Comparison of ENCODE assay signal across 18 cellular contexts in genomic region chr19:7101498-7102253, GRCh38. TPM values are rescaled to one million over a fixed set of nuclear protein-coding genes. Genes with fewer than 3 reads are reported as not detected.
DNase-seq lines count a peak whose midpoint lies in the region; ATAC-seq and TF ChIP-seq lines count a peak whose summit lies in the region.
"Had no signal": no experiment of that assay in that cellular context is flagged by ENCODE, and none has a peak within 500 bp of the region (broad histone marks: within the 10 kb centered on the region; RNA-seq: fewer than 3 reads in every experiment).

No MANE protein-coding gene starts in this region.

- H2BK12ac ChIP-seq in neuronal stem cell (ENCODE audit: low read length), result no peak overlapping the region

- no CpG with 5 or more reads among the region's 19 CpGs for WGBS in neuronal stem cell (ENCODE audit: extremely low coverage in 2 of 2, insufficient read length in 2 of 2, insufficient replicate concordance in 1 of 2), 2 donors

- no peak overlapping the region for H3K4me3 ChIP-seq in HCT116 (replicated peaks in 1 of 2; ENCODE audit: low read depth in 1 of 2, low read length in 2 of 2)
- no peak overlapping the region for H3K4me3 ChIP-seq in neuronal stem cell (ENCODE audit: low read length in 2 of 2)
- H3K4me3 ChIP-seq: left lung, right atrium auricular region, suprapubic skin had no signal

- no peak for ATAC-seq in HCT116
- ATAC-seq: Right ventricle myocardium inferior had no signal

- intact Hi-C loops in HCT116 (cut with micrococcal nuclease), result loop anchor here (1.0 to 2.0 kb wide), 3 partner anchors 48 to 279 kb away; no protein-coding TSS in a partner anchor

- POLR2A ChIA-PET in HCT116 (lab: Charles Lee), result no interaction called here
- POLR2A ChIA-PET in activated CD4-positive, alpha-beta memory T cell treated with anti-CD3 and anti-CD28 coated beads, Interleukin-2, amount 10 ng/mL, durations not matched to agents 7 days and 5 days (lab: Charles Lee), result interaction anchor here (0.6 to 2.8 kb wide), 3 partner anchors 32 to 627 kb away, joined by 3 to 12 read pairs (median 4); partner anchors contain the start of gene ZNF557

- H3K4me1 ChIP-seq in HCT116 (ENCODE audit: control insufficient read depth in 1 of 2, insufficient read depth in 2 of 2, low read length in 2 of 2), result peaks cover 4 to 18% of the 10 kb centered on the region in 2 experiments; a peak in 3 of 4 replicates
- H3K4me1 ChIP-seq in neuronal stem cell (ENCODE audit: control insufficient read depth in 2 of 2, insufficient read depth in 1 of 2, low read depth in 1 of 2, low read length in 2 of 2), result peaks cover 0 to 5% of the 10 kb centered on the region in 2 donors
- H3K4me1 ChIP-seq: right atrium auricular region had no signal

- peaks cover 13% of the 10 kb centered on the region for H3K9me3 Mint-ChIP-seq in activated naive CD4-positive, alpha-beta T cell treated with anti-CD3 and anti-CD28 coated beads, Interleukin-2, amount 10 ng/mL, durations not matched to agents 7 days and 5 days
- H3K9me3 Mint-ChIP-seq in activated CD4-positive, alpha-beta memory T cell treated with anti-CD3 and anti-CD28 coated beads, Interleukin-2, amount 10 ng/mL, durations not matched to agents 7 days and 5 days, result peaks cover 12% of the 10 kb centered on the region

- no peak overlapping the region for H3K27ac ChIP-seq in HCT116 (ENCODE audit: low read depth, low read length)
- H3K27ac ChIP-seq in neuronal stem cell (replicated peaks; ENCODE audit: low read length), result no peak overlapping the region
- H3K27ac ChIP-seq: left lung, right atrium auricular region, suprapubic skin, WERI-Rb-1 had no signal

- RAD21 ChIA-PET in HCT116 (lab: Charles Lee; ENCODE audit: low non-redundant PET in 1 of 2, low total read pairs in 2 of 2, uncharacterized antibody in 2 of 2, unreplicated experiment in 2 of 2), result interaction anchor here (1.2 to 1.5 kb wide), 2 partner anchors 239 to 278 kb away, joined by 5 read pairs; no protein-coding TSS in a partner anchor

- H3K27me3 ChIP-seq in HCT116 (ENCODE audit: insufficient read depth, low read length) (no peaks in the 10 kb centered on the region), neuronal stem cell (ENCODE audit: control insufficient read depth in 3 of 3, insufficient read depth in 3 of 3, low read depth in 1 of 3, low read length in 3 of 3) (no peaks in the 10 kb centered on the region)
- H3K27me3 ChIP-seq: left lung, right atrium auricular region, suprapubic skin had no signal

- H3K27ac Mint-ChIP-seq in activated naive CD4-positive, alpha-beta T cell treated with anti-CD3 and anti-CD28 coated beads, Interleukin-2, amount 10 ng/mL, durations not matched to agents 7 days and 5 days, result no peak overlapping the region
- H3K27ac Mint-ChIP-seq in activated CD4-positive, alpha-beta memory T cell treated with anti-CD3 and anti-CD28 coated beads, Interleukin-2, amount 10 ng/mL, durations not matched to agents 7 days and 5 days, result no peak overlapping the region
- H3K27ac Mint-ChIP-seq: endodermal cell had no signal

- H4K91ac ChIP-seq in neuronal stem cell (ENCODE audit: low read depth, low read length, poor library complexity), result no peak overlapping the region

- H3K79me2 ChIP-seq in HCT116 (ENCODE audit: insufficient read depth, low read length), result no peaks in the 10 kb centered on the region

- H3K4me1 Mint-ChIP-seq in activated naive CD4-positive, alpha-beta T cell treated with anti-CD3 and anti-CD28 coated beads, Interleukin-2, amount 10 ng/mL, durations not matched to agents 7 days and 5 days, result peaks cover 36% of the 10 kb centered on the region
- H3K4me1 Mint-ChIP-seq in activated CD4-positive, alpha-beta memory T cell treated with anti-CD3 and anti-CD28 coated beads, Interleukin-2, amount 10 ng/mL, durations not matched to agents 7 days and 5 days, result peaks cover 32% of the 10 kb centered on the region
- H3K4me1 Mint-ChIP-seq: endodermal cell had no signal

- no peak for TF ChIP-seq RAD21 in HCT116 (IDR thresholded peaks at IDR 0.05; ENCODE audit: low read depth)

- H3K36me3 Mint-ChIP-seq in activated naive CD4-positive, alpha-beta T cell treated with anti-CD3 and anti-CD28 coated beads, Interleukin-2, amount 10 ng/mL, durations not matched to agents 7 days and 5 days, result peaks cover 7% of the 10 kb centered on the region
- peaks cover 13% of the 10 kb centered on the region for H3K36me3 Mint-ChIP-seq in activated CD4-positive, alpha-beta memory T cell treated with anti-CD3 and anti-CD28 coated beads, Interleukin-2, amount 10 ng/mL, durations not matched to agents 7 days and 5 days (ENCODE audit: low read depth)

- no peak overlapping the region for H3K4ac ChIP-seq in neuronal stem cell (ENCODE audit: low read length)

- H4K20me1 ChIP-seq in HCT116 (ENCODE audit: insufficient read depth), result no peaks in the 10 kb centered on the region

- H2BK5ac ChIP-seq in neuronal stem cell (ENCODE audit: low read length), result no peak overlapping the region

- H2AFZ ChIP-seq in HCT116 (ENCODE audit: low read depth, low read length, poor library complexity, severe bottlenecking), result no peak overlapping the region
- no peak overlapping the region for H2AFZ ChIP-seq in neuronal stem cell (ENCODE audit: low read length)

- peak; percentile 23 for DNase-seq in activated naive CD4-positive, alpha-beta T cell treated with anti-CD3 and anti-CD28 coated beads, Interleukin-2, amount 10 ng/mL, durations not matched to agents 7 days and 5 days
- no peak for DNase-seq in activated naive CD4-positive, alpha-beta T cell treated with anti-CD3 and anti-CD28 coated beads, Interleukin-2, amount 50 U/mL, for 16 hours
- DNase-seq in HCT116 (ENCODE audit: low read depth, low spot score) (no peak), neuronal stem cell (ENCODE audit: low spot score) (no peak), GM20000 (ENCODE audit: low spot score) (no peak), NAMALWA (ENCODE audit: low spot score) (no peak), NCI-H2107 treated with DMSO at 0.1 percent for 48 hours (lab: John Stamatoyannopoulos, UW; ENCODE audit: unreplicated experiment) (no peak)
- DNase-seq in activated CD4-positive, alpha-beta memory T cell treated with anti-CD3 and anti-CD28 coated beads, Interleukin-2, amount 10 ng/mL, durations not matched to agents 7 days and 5 days, result no peak
- DNase-seq: glutamatergic neuron, left lung had no signal

- no peak overlapping the region for H2BK120ac ChIP-seq in neuronal stem cell (ENCODE audit: low read depth, low read length)

- H3K4me2 ChIP-seq in HCT116 (ENCODE audit: low read length) (peak overlapping the region; percentile 17; the same call in 1 of the 2 replicates), neuronal stem cell (ENCODE audit: insufficient read depth, low read length, poor library complexity, severe bottlenecking) (no peak overlapping the region)

- H3K79me1 ChIP-seq in neuronal stem cell (ENCODE audit: low read depth, low read length), result no peaks in the 10 kb centered on the region

- no peak overlapping the region for H3K23ac ChIP-seq in neuronal stem cell (ENCODE audit: low read depth, low read length, poor library complexity)

- peak overlapping the region; percentile 71 for H2AK5ac ChIP-seq in neuronal stem cell (ENCODE audit: low read depth, low read length)

- no peak for TF ChIP-seq CTCF in HCT116 (IDR thresholded peaks at IDR 0.05 in 2 of 3, conservative IDR thresholded peaks at IDR 0.05 in 1 of 3; ENCODE audit: borderline replicate concordance in 1 of 3, insufficient read depth in 1 of 3, low read depth in 2 of 3, low read length in 2 of 3)
- TF ChIP-seq CTCF in GM20000 (IDR thresholded peaks at IDR 0.05; ENCODE audit: extremely low read depth, missing control alignments), result no peak

- H4K8ac ChIP-seq in neuronal stem cell (ENCODE audit: low read depth, low read length), result no peak overlapping the region

- H3K4me3 Mint-ChIP-seq in activated naive CD4-positive, alpha-beta T cell treated with anti-CD3 and anti-CD28 coated beads, Interleukin-2, amount 10 ng/mL, durations not matched to agents 7 days and 5 days, result no peak overlapping the region
- H3K4me3 Mint-ChIP-seq in activated CD4-positive, alpha-beta memory T cell treated with anti-CD3 and anti-CD28 coated beads, Interleukin-2, amount 10 ng/mL, durations not matched to agents 7 days and 5 days, result peak overlapping the region; percentile 43
- H3K4me3 Mint-ChIP-seq: endodermal cell had no signal

- no peak overlapping the region for H3K18ac ChIP-seq in neuronal stem cell (ENCODE audit: low read length)

- H3K9me3 ChIP-seq in HCT116 (ENCODE audit: control insufficient read depth in 1 of 2, insufficient read depth in 1 of 2, low read depth in 1 of 2, low read length in 2 of 2), result no peaks in the 10 kb centered on the region
- H3K9me3 ChIP-seq in neuronal stem cell (replicated peaks in 1 of 2; ENCODE audit: control insufficient read depth in 2 of 2, insufficient read depth in 1 of 2, low read depth in 1 of 2, low read length in 2 of 2), result peaks cover 3 to 13% of the 10 kb centered on the region in 2 donors
- H3K9me3 ChIP-seq: right atrium auricular region, suprapubic skin had no signal

- TF ChIP-seq POLR2A in HCT116 (IDR thresholded peaks at IDR 0.05; ENCODE audit: borderline replicate concordance, extremely low read depth, insufficient read depth, insufficient read length), result no peak

- H3K9me2 ChIP-seq in HCT116 (ENCODE audit: insufficient read depth), result no peaks in the 10 kb centered on the region

- no peak overlapping the region for H3K9ac ChIP-seq in HCT116 (ENCODE audit: low read length)
- H3K9ac ChIP-seq in neuronal stem cell (ENCODE audit: low read depth, low read length, poor library complexity), result no peak overlapping the region

- H2BK15ac ChIP-seq in neuronal stem cell (ENCODE audit: low read length), result no peak overlapping the region

- H3K36me3 ChIP-seq in HCT116 (ENCODE audit: control insufficient read depth in 1 of 2, insufficient read depth in 2 of 2, low read length in 2 of 2), result no peaks in the 10 kb centered on the region
- H3K36me3 ChIP-seq in neuronal stem cell (replicated peaks in 1 of 2; ENCODE audit: control insufficient read depth in 2 of 2, insufficient read depth in 2 of 2, low read length in 2 of 2), result no peaks in the 10 kb centered on the region
- H3K36me3 ChIP-seq: left lung, right atrium auricular region, suprapubic skin, WERI-Rb-1 had no signal

- BruUV-seq in HCT116 (replicated peaks; lab: Mats Ljungman, UMichigan), result no TSS peak

- no peak overlapping the region for H3K14ac ChIP-seq in neuronal stem cell (ENCODE audit: low read length)

- H3K27me3 Mint-ChIP-seq in activated naive CD4-positive, alpha-beta T cell treated with anti-CD3 and anti-CD28 coated beads, Interleukin-2, amount 10 ng/mL, durations not matched to agents 7 days and 5 days, result peaks cover 28% of the 10 kb centered on the region
- peaks cover 8% of the 10 kb centered on the region for H3K27me3 Mint-ChIP-seq in activated CD4-positive, alpha-beta memory T cell treated with anti-CD3 and anti-CD28 coated beads, Interleukin-2, amount 10 ng/mL, durations not matched to agents 7 days and 5 days

- CTCF ChIA-PET in activated naive CD4-positive, alpha-beta T cell treated with anti-CD3 and anti-CD28 coated beads, Interleukin-2, amount 10 ng/mL, durations not matched to agents 7 days and 5 days (lab: Charles Lee), result interaction anchor here (0.7 to 2.6 kb wide), 13 partner anchors 45 to 698 kb away, joined by 3 to 10 read pairs (median 4); no protein-coding TSS in a partner anchor
- CTCF ChIA-PET in HCT116 (lab: Charles Lee), result interaction anchor here (0.6 to 2.4 kb wide), 12 partner anchors 47 to 767 kb away, joined by 3 to 18 read pairs (median 4); partner anchors contain the start of gene TRAPPC5
- CTCF ChIA-PET in activated CD4-positive, alpha-beta memory T cell treated with anti-CD3 and anti-CD28 coated beads, Interleukin-2, amount 10 ng/mL, durations not matched to agents 7 days and 5 days (lab: Charles Lee), result interaction anchor here (0.7 to 2.9 kb wide), 17 partner anchors 12 to 579 kb away, joined by 3 to 19 read pairs (median 3); partner anchors contain the start of genes ARHGEF18, MCOLN1, TRAPPC5 and ZNF557

RNA-seq across cellular contexts. Expression of gene ZNF557, which starts 32.2 kb away (rescaled TPM):
- total RNA-seq in HCT116 (2021; ENCODE audit: unreplicated experiment), result 7.8 TPM
- polyA plus RNA-seq in HCT116 (2012), result 2.0 and 3.3 TPM in 2 replicates
- 10 to 100 TPM; 12.9 to 13.4 TPM for total RNA-seq in activated CD4-positive, alpha-beta memory T cell treated with anti-CD3 and anti-CD28 coated beads, Interleukin-2, amount 10 ng/mL, durations not matched to agents 7 days and 5 days
- polyA plus RNA-seq in neuronal stem cell (2013, experiment 1 of 2), result 3.1 TPM
- 3.0 TPM for polyA plus RNA-seq in neuronal stem cell (2013, experiment 2 of 2)

RNA-seq across cellular contexts. Expression of gene MBD3L3, which starts 43.2 kb away (rescaled TPM):
- not detected for total RNA-seq in HCT116 (2021; ENCODE audit: unreplicated experiment)
- polyA plus RNA-seq in HCT116 (2012), result not detected in 2 replicates
- total RNA-seq in activated CD4-positive, alpha-beta memory T cell treated with anti-CD3 and anti-CD28 coated beads, Interleukin-2, amount 10 ng/mL, durations not matched to agents 7 days and 5 days, result not detected
- not detected for polyA plus RNA-seq in neuronal stem cell (2013, experiment 1 of 2)
- not detected for polyA plus RNA-seq in neuronal stem cell (2013, experiment 2 of 2)
- total RNA-seq: endodermal cell, left lung, LHCN-M2, mononuclear cell, omental fat pad, right atrium auricular region, Right ventricle myocardium inferior, suprapubic skin had no signal

RNA-seq across cellular contexts. Expression of gene MBD3L2, which starts 52.6 kb away (rescaled TPM):
- total RNA-seq in HCT116 (2021; ENCODE audit: unreplicated experiment), result not detected
- polyA plus RNA-seq in HCT116 (2012), result not detected in 2 replicates
- total RNA-seq in activated CD4-positive, alpha-beta memory T cell treated with anti-CD3 and anti-CD28 coated beads, Interleukin-2, amount 10 ng/mL, durations not matched to agents 7 days and 5 days, result not detected
- not detected for polyA plus RNA-seq in neuronal stem cell (2013, experiment 1 of 2)
- polyA plus RNA-seq in neuronal stem cell (2013, experiment 2 of 2), result not detected
- total RNA-seq: endodermal cell, left lung, LHCN-M2, mononuclear cell, omental fat pad, right atrium auricular region, Right ventricle myocardium inferior, suprapubic skin had no signal
